Comparison of ENCODE assay signal across 8 cellular contexts in genomic region chr9:101485873-101486692, GRCh38. TPM values are rescaled to one million over a fixed set of nuclear protein-coding genes. Genes with fewer than 3 reads are reported as not detected.
DNase-seq lines count a peak whose midpoint lies in the region; ATAC-seq and TF ChIP-seq lines count a peak whose summit lies in the region.

No MANE protein-coding gene starts in this region.

- peak; percentile 67 for DNase-seq in DMS53 (lab: John Stamatoyannopoulos, UW)
- DNase-seq in NCI-H345 (lab: John Stamatoyannopoulos, UW), result peak; percentile 66
- DNase-seq in choroid plexus epithelial cell (ENCODE audit: low read depth), result peak; percentile 42
- DNase-seq in left kidney (ENCODE audit: low read depth, low spot score), result peak; percentile 85
- DNase-seq in superior temporal gyrus (ENCODE audit: extremely low spot score), result peak; percentile 61
- DNase-seq in T1000 (lab: John Stamatoyannopoulos, UW), result no peak
- no peak for DNase-seq in DMS114 treated with DMSO at 0.1 percent for 48 hours (lab: John Stamatoyannopoulos, UW; ENCODE audit: unreplicated experiment)
- DNase-seq in CD4-positive, alpha-beta T cell, result no peak

- no peak for TF ChIP-seq CTCF in choroid plexus epithelial cell (conservative IDR thresholded peaks at IDR 0.05; ENCODE audit: low read depth, low read length)
- TF ChIP-seq CTCF in CD4-positive, alpha-beta T cell (IDR thresholded peaks at IDR 0.05), result no peak

- no peak for ATAC-seq in CD4-positive, alpha-beta T cell (ENCODE audit: poor library complexity)

- intact Hi-C loops in CD4-positive, alpha-beta T cell (cut with DNase I, micrococcal nuclease), result no loop called here

- H3K27ac ChIP-seq in CD4-positive, alpha-beta T cell (ENCODE audit: low read depth, low read length), result no peak overlapping the region

- no peaks in the 10 kb centered on the region for H3K36me3 Mint-ChIP-seq in CD4-positive, alpha-beta T cell (ENCODE audit: low read depth)

- peaks cover 80% of the 10 kb centered on the region for H3K27me3 Mint-ChIP-seq in CD4-positive, alpha-beta T cell

- H3K4me1 Mint-ChIP-seq in CD4-positive, alpha-beta T cell (ENCODE audit: low read depth), result no peaks in the 10 kb centered on the region

- H3K9me3 ChIP-seq in CD4-positive, alpha-beta T cell (ENCODE audit: control insufficient read depth, low read length), result no peaks in the 10 kb centered on the region

- POLR2A ChIA-PET in CD4-positive, alpha-beta T cell (lab: Charles Lee), result no interaction called here

- H3K4me3 Mint-ChIP-seq in CD4-positive, alpha-beta T cell, result no peak overlapping the region

- no peak overlapping the region for H3K27ac Mint-ChIP-seq in CD4-positive, alpha-beta T cell

- peaks cover 42% of the 10 kb centered on the region for H3K27me3 ChIP-seq in CD4-positive, alpha-beta T cell (ENCODE audit: control insufficient read depth, insufficient read depth, low read length)

- CTCF ChIA-PET in CD4-positive, alpha-beta T cell (lab: Charles Lee), result no interaction called here

- peaks cover 2% of the 10 kb centered on the region for H3K9me3 Mint-ChIP-seq in CD4-positive, alpha-beta T cell

- H3K4me3 ChIP-seq in choroid plexus epithelial cell (ENCODE audit: low read depth, low read length), result peak overlapping the region; percentile 76

RNA-seq across cellular contexts. Expression of gene RNF20, which starts 47.6 kb away (rescaled TPM):
- total RNA-seq in CD4-positive, alpha-beta T cell, result 10 to 100 TPM; 26.9 to 27.6 TPM

RNA-seq across cellular contexts. Expression of gene ALDOB, which starts 50.5 kb away (rescaled TPM):
- total RNA-seq in CD4-positive, alpha-beta T cell, result not detected

Comparison
In these comparisons a context has a peak if more than half of its experiments do, and no peak if none do; other contexts are left out.
1. DNase-seq: peak in DMS53 (single experiment), NCI-H345 (single experiment), choroid plexus epithelial cell (single experiment), left kidney (single experiment) and superior temporal gyrus (single experiment); none in T1000 (single experiment), DMS114 treated with DMSO at 0.1 percent for 48 hours (single experiment) and CD4-positive, alpha-beta T cell (0 of 10).